In genomic region chr11:35682230-35683195, GRCh38 we compare ENCODE assay signal across 11 cellular contexts. TPM values are rescaled to one million over a fixed set of nuclear protein-coding genes. Genes with fewer than 3 reads are reported as not detected.
A peak's percentile ranks its signal among the peaks of the same experiment; 100 is the strongest.
DNase-seq lines count a peak whose midpoint lies in the region; ATAC-seq, FAIRE-seq and TF ChIP-seq lines count a peak whose summit lies in the region.
"Had no signal": no experiment of that assay in that cellular context is flagged by ENCODE, and none has a peak within 500 bp of the region (broad histone marks: within the 10 kb centered on the region; RNA-seq: fewer than 3 reads in every experiment).

No MANE protein-coding gene starts in this region.

- POLR2A ChIA-PET in PC-3 (lab: Charles Lee; ENCODE audit: unreplicated experiment) = no interaction called here

- H3K79me2 ChIP-seq in PC-3 (ENCODE audit: low read length) = peaks cover 69% of the 10 kb centered on the region
- H3K79me2 ChIP-seq: parathyroid adenoma had no signal

- no TSS peak for BruUV-seq in PC-3 (replicated peaks; lab: Mats Ljungman, UMichigan)

- H3K36me3 ChIP-seq in thyroid gland (peaks cover 6 to 16% of the 10 kb centered on the region in 2 donors), PC-3 (ENCODE audit: low read depth, low read length) (no peaks in the 10 kb centered on the region; the same call in 1 of the 2 replicates)

- H3K9me3 Mint-ChIP-seq in nephron = no peaks in the 10 kb centered on the region

- H3K27ac ChIP-seq in coronary artery (no peak overlapping the region), thyroid gland (no peak overlapping the region), PC-3 (ENCODE audit: low read length) (no peak overlapping the region)
- H3K27ac ChIP-seq: parathyroid adenoma had no signal

- H3K4me2 ChIP-seq in PC-3 (ENCODE audit: low read length) = no peak overlapping the region

- H3K4me1 ChIP-seq in thyroid gland (peaks cover 0 to 9% of the 10 kb centered on the region in 2 donors), PC-3 (ENCODE audit: insufficient read depth, low read length) (no peaks in the 10 kb centered on the region)
- H3K4me1 ChIP-seq: parathyroid adenoma had no signal

- DNase-seq in D341Med (ENCODE audit: low spot score) = peak; percentile 50
- peak; percentile 82 for DNase-seq in NCI-H2171 (lab: John Stamatoyannopoulos, UW)
- no peak for DNase-seq in coronary artery (ENCODE audit: low spot score)
- no peak for DNase-seq in D721Med (ENCODE audit: insufficient read length, low spot score)
- no peak for DNase-seq in thyroid gland
- no peak for DNase-seq in NCI-H446 (lab: John Stamatoyannopoulos, UW)
- no peak for DNase-seq in PC-3
- DNase-seq: activated gamma-delta T cell had no signal

- H3K9me3 ChIP-seq in thyroid gland = no peaks in the 10 kb centered on the region
- H3K9me3 ChIP-seq in PC-3 (ENCODE audit: low read length) = no peaks in the 10 kb centered on the region

- H3K27me3 Mint-ChIP-seq in nephron (ENCODE audit: low read depth) = no peaks in the 10 kb centered on the region

- H3K27me3 ChIP-seq in thyroid gland (no peaks in the 10 kb centered on the region), PC-3 (ENCODE audit: low read length) (no peaks in the 10 kb centered on the region)

- FAIRE-seq in D721Med (lab: Jason Lieb, UNC) = no peak
- FAIRE-seq: HTR-8/SVneo had no signal

- no peak overlapping the region for H3K9ac ChIP-seq in PC-3 (ENCODE audit: low read length)
- H3K9ac ChIP-seq: parathyroid adenoma had no signal

- no peaks in the 10 kb centered on the region for H3F3A ChIP-seq in PC-3 (ENCODE audit: low read length, unreplicated experiment)

- no peak for TF ChIP-seq POLR2A in thyroid gland (IDR thresholded peaks at IDR 0.05)

- peaks cover 46% of the 10 kb centered on the region for H3K4me1 Mint-ChIP-seq in nephron

- peak overlapping the region; percentile 35 to 75 (median 37) for H3K4me3 Mint-ChIP-seq in nephron

- peaks cover 3% of the 10 kb centered on the region; the same call in 1 of the 2 replicates for H4K20me1 ChIP-seq in PC-3 (ENCODE audit: low read length)

- CTCF ChIA-PET in PC-3 (lab: Charles Lee) = no interaction called here

- WGBS in thyroid gland, 2 donors = 61 to 65% methylated on average over 9 of the region's 9 CpGs

- no peak overlapping the region for H2AFZ ChIP-seq in PC-3 (ENCODE audit: low read length)
- H2AFZ ChIP-seq: parathyroid adenoma had no signal

- peak overlapping the region; percentile 95 to 98 (median 97) for H3K27ac Mint-ChIP-seq in nephron

- TF ChIP-seq CTCF in coronary artery (IDR thresholded peaks at IDR 0.05) = no peak
- TF ChIP-seq CTCF in nephron (IDR thresholded peaks at IDR 0.05; ENCODE audit: unreplicated experiment in 3 of 3) = no peak
- TF ChIP-seq CTCF in D721Med (IDR thresholded peaks at IDR 0.05; ENCODE audit: insufficient read depth, missing control alignments) = no peak
- no peak for TF ChIP-seq CTCF in thyroid gland (IDR thresholded peaks at IDR 0.05)
- no peak for TF ChIP-seq CTCF in PC-3 (conservative IDR thresholded peaks at IDR 0.05; ENCODE audit: low read depth, low read length)

- no peaks in the 10 kb centered on the region for H3K9me2 ChIP-seq in PC-3 (replicated peaks; ENCODE audit: low read length)

- peaks cover 25% of the 10 kb centered on the region for H3K36me3 Mint-ChIP-seq in nephron (ENCODE audit: low read depth)

- ATAC-seq in PC-3 = no peak

- peak overlapping the region; percentile 13 for H3K4me3 ChIP-seq in coronary artery
- H3K4me3 ChIP-seq in thyroid gland (replicated peaks in 1 of 3) = no peak overlapping the region
- H3K4me3 ChIP-seq in PC-3 (ENCODE audit: low read length) = no peak overlapping the region

- intact Hi-C loops in thyroid gland (cut with DNase I) (no loop called here), PC-3 (cut with micrococcal nuclease) (no loop called here)

RNA-seq across cellular contexts. Expression of gene TRIM44, which starts 19.9 kb away (rescaled TPM):
- total RNA-seq in thyroid gland (10 to 100 TPM; 24.6 to 54.2 (median 35.8) TPM), PC-3 (2014; rRNA removed) (14.0 TPM in 2 replicates)

Comparison
In these comparisons a context has a peak if more than half of its experiments do, and no peak if none do; other contexts are left out.
1. DNase-seq: peak in D341Med (single experiment) and NCI-H2171 (single experiment); none in coronary artery (single experiment), D721Med (single experiment), thyroid gland (0 of 2), NCI-H446 (0 of 2) and PC-3 (single experiment).